In the genomic region with DNA sequence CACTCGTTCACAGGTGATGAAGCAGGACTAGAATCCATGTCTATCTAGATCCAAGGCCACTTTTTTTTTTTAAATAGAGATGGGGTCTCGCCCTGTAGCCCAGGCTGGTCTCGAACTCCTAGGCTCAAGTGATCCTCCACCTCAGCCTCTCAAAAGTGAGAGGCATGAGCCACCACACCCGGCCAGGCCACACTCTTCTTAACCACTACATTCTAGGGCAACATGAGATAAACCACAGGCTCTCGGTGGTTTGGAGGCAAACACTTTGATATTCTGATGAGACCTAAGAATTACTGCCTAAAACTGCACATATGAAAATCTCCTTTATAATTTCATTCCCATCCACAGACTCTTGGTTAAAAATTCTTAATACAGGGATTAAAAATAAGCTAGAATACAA, we compare ENCODE assay signal across 14 cellular contexts. TPM values are rescaled to one million over a fixed set of nuclear protein-coding genes. Genes with fewer than 3 reads are reported as not detected.
DNase-seq lines count a peak whose midpoint lies in the region; ATAC-seq lines count a peak whose summit lies in the region.
"Had no signal": no experiment of that assay in that cellular context is flagged by ENCODE, and none has a peak within 500 bp of the region (broad histone marks: within the 10 kb centered on the region; RNA-seq: fewer than 3 reads in every experiment).

No MANE protein-coding gene starts in this region.

- CTCF ChIA-PET in activated CD4-positive, alpha-beta T cell treated with anti-CD3 and anti-CD28 coated beads, Interleukin-2, amount 10 ng/mL, durations not matched to agents 7 days and 5 days (lab: Charles Lee) = interaction anchor here (2.2 to 4.3 kb wide), 2 partner anchors 8 kb away, joined by 5 to 19 read pairs; no protein-coding TSS in a partner anchor
- CTCF ChIA-PET in activated CD4-positive, alpha-beta memory T cell treated with anti-CD3 and anti-CD28 coated beads for 36 hours (lab: Charles Lee) = interaction anchor here (0.7 to 2.0 kb wide), 5 partner anchors 8 to 341 kb away, joined by 3 to 5 read pairs (median 4); no protein-coding TSS in a partner anchor

- no peaks in the 10 kb centered on the region for H3K9me3 Mint-ChIP-seq in activated CD4-positive, alpha-beta T cell treated with anti-CD3 and anti-CD28 coated beads, Interleukin-2, amount 10 ng/mL, durations not matched to agents 7 days and 5 days
- H3K9me3 Mint-ChIP-seq in activated CD4-positive, alpha-beta memory T cell treated with anti-CD3 and anti-CD28 coated beads for 36 hours = no peaks in the 10 kb centered on the region

- intact Hi-C loops in activated CD4-positive, alpha-beta memory T cell treated with anti-CD3 and anti-CD28 coated beads for 36 hours (cut with micrococcal nuclease) = no loop called here

- POLR2A ChIA-PET in activated CD4-positive, alpha-beta T cell treated with anti-CD3 and anti-CD28 coated beads, Interleukin-2, amount 10 ng/mL, durations not matched to agents 7 days and 5 days (lab: Charles Lee) = interaction anchor here (0.6 kb wide), 1 partner anchor 119 kb away, joined by 3 read pairs; the partner anchor contains the start of gene XPO1
- POLR2A ChIA-PET in activated CD4-positive, alpha-beta memory T cell treated with anti-CD3 and anti-CD28 coated beads for 36 hours (lab: Charles Lee) = no interaction called here

- peak overlapping the region; percentile 13 for H3K27ac Mint-ChIP-seq in activated CD4-positive, alpha-beta T cell treated with anti-CD3 and anti-CD28 coated beads, Interleukin-2, amount 10 ng/mL, durations not matched to agents 7 days and 5 days
- H3K27ac Mint-ChIP-seq in activated CD4-positive, alpha-beta memory T cell treated with anti-CD3 and anti-CD28 coated beads for 36 hours = no peak overlapping the region

- H3K4me1 Mint-ChIP-seq in activated CD4-positive, alpha-beta T cell treated with anti-CD3 and anti-CD28 coated beads, Interleukin-2, amount 10 ng/mL, durations not matched to agents 7 days and 5 days = peaks cover 36% of the 10 kb centered on the region
- H3K4me1 Mint-ChIP-seq in activated CD4-positive, alpha-beta memory T cell treated with anti-CD3 and anti-CD28 coated beads for 36 hours (ENCODE audit: low read depth) = peaks cover 44% of the 10 kb centered on the region

- peak; percentile 49 for DNase-seq in activated CD4-positive, alpha-beta T cell treated with anti-CD3 and anti-CD28 coated beads, Interleukin-2, amount 10 ng/mL, durations not matched to agents 7 days and 5 days
- no peak for DNase-seq in activated CD4-positive, alpha-beta T cell treated with anti-CD3 and anti-CD28 coated beads for 4 hours
- DNase-seq in activated CD4-positive, alpha-beta memory T cell treated with anti-CD3 and anti-CD28 coated beads for 36 hours = peak; percentile 39
- peak; percentile 76 for DNase-seq in myocyte (ENCODE audit: low read depth)
- no peak for DNase-seq in NCI-H774 (lab: John Stamatoyannopoulos, UW)
- DNase-seq: aorta; NCI-H2029 treated with DMSO at 0.1 percent for 48 hours; NCI-H69; ovary; stimulated activated CD4-positive, alpha-beta T cell treated with anti-CD3 and anti-CD28 coated beads, Interleukin-12 subunit alpha, Interleukin-12 subunit beta, amount 100 ng/mL, for 4 hours; T-helper 9 cell had no signal

- H3K4me3 Mint-ChIP-seq in activated CD4-positive, alpha-beta T cell treated with anti-CD3 and anti-CD28 coated beads, Interleukin-2, amount 10 ng/mL, durations not matched to agents 7 days and 5 days = no peak overlapping the region
- H3K4me3 Mint-ChIP-seq in activated CD4-positive, alpha-beta memory T cell treated with anti-CD3 and anti-CD28 coated beads for 36 hours = no peak overlapping the region

- H3K36me3 Mint-ChIP-seq in activated CD4-positive, alpha-beta T cell treated with anti-CD3 and anti-CD28 coated beads, Interleukin-2, amount 10 ng/mL, durations not matched to agents 7 days and 5 days (ENCODE audit: low read depth) = peaks cover 7% of the 10 kb centered on the region
- H3K36me3 Mint-ChIP-seq in activated CD4-positive, alpha-beta memory T cell treated with anti-CD3 and anti-CD28 coated beads for 36 hours = peaks cover 2% of the 10 kb centered on the region

- no peaks in the 10 kb centered on the region for H3K27me3 Mint-ChIP-seq in activated CD4-positive, alpha-beta T cell treated with anti-CD3 and anti-CD28 coated beads, Interleukin-2, amount 10 ng/mL, durations not matched to agents 7 days and 5 days
- no peaks in the 10 kb centered on the region for H3K27me3 Mint-ChIP-seq in activated CD4-positive, alpha-beta memory T cell treated with anti-CD3 and anti-CD28 coated beads for 36 hours

- ATAC-seq in GM21447 (IDR thresholded peaks at IDR 0.05; ENCODE audit: unreplicated experiment) = peak; percentile 49
- ATAC-seq in HG03521 (IDR thresholded peaks at IDR 0.05; ENCODE audit: unreplicated experiment) = no peak
- no peak for ATAC-seq in GM19452 (IDR thresholded peaks at IDR 0.05; ENCODE audit: unreplicated experiment)

RNA-seq across cellular contexts. Expression of gene USP34, which starts 51.8 kb away (rescaled TPM):
- 10 to 100 TPM; 89.8 to 95.6 TPM for total RNA-seq in activated CD4-positive, alpha-beta T cell treated with anti-CD3 and anti-CD28 coated beads, Interleukin-2, amount 10 ng/mL, durations not matched to agents 7 days and 5 days
- 10 to 100 TPM; 61.1 to 69.4 TPM for total RNA-seq in activated CD4-positive, alpha-beta memory T cell treated with anti-CD3 and anti-CD28 coated beads for 36 hours
- total RNA-seq in myocyte = 76.3 and 107 TPM in 2 replicates
- polyA plus RNA-seq in myocyte (2012) = 26.2 TPM

Comparison
In these comparisons a context has a peak if more than half of its experiments do, and no peak if none do; other contexts are left out.
1. DNase-seq: peak in activated CD4-positive, alpha-beta T cell treated with anti-CD3 and anti-CD28 coated beads, Interleukin-2, amount 10 ng/mL, durations not matched to agents 7 days and 5 days (single experiment), activated CD4-positive, alpha-beta memory T cell treated with anti-CD3 and anti-CD28 coated beads for 36 hours (single experiment) and myocyte (single experiment); none in activated CD4-positive, alpha-beta T cell treated with anti-CD3 and anti-CD28 coated beads for 4 hours (0 of 2) and NCI-H774 (single experiment).